Comparison of ENCODE assay signal across 10 cellular contexts in genomic region chr6:43990627-43991619, GRCh38.
DNase-seq lines count a peak whose midpoint lies in the region; ATAC-seq and TF ChIP-seq lines count a peak whose summit lies in the region.
"Had no signal": no experiment of that assay in that cellular context is flagged by ENCODE, and none has a peak within 500 bp of the region (broad histone marks: within the 10 kb centered on the region; RNA-seq: fewer than 3 reads in every experiment).

No MANE protein-coding gene starts in this region.

- H3K4me3 Mint-ChIP-seq in Calu3 (ENCODE audit: low read depth, unreplicated experiment): no peak overlapping the region

- no peaks in the 10 kb centered on the region for H3K9me3 Mint-ChIP-seq in Calu3 (ENCODE audit: low read depth, unreplicated experiment)

- no peaks in the 10 kb centered on the region for H3K36me3 ChIP-seq in fibroblast of lung (ENCODE audit: control insufficient read depth, insufficient read depth, low read length)
- H3K36me3 ChIP-seq: adrenal gland had no signal

- TF ChIP-seq CTCF in Calu3 (IDR thresholded peaks at IDR 0.05; ENCODE audit: unreplicated experiment): no peak
- no peak for TF ChIP-seq CTCF in fibroblast of lung (conservative IDR thresholded peaks at IDR 0.05 in 1 of 2, IDR thresholded peaks at IDR 0.05 in 1 of 2; ENCODE audit: low read depth in 1 of 2, low read length in 2 of 2)
- no peak for TF ChIP-seq CTCF in omental fat pad (IDR thresholded peaks at IDR 0.05)

- no TSS peak for BruUV-seq in Calu3 (replicated peaks; lab: Mats Ljungman, UMichigan)

- H4K20me1 ChIP-seq in fibroblast of lung (ENCODE audit: control insufficient read depth, extremely low read depth, insufficient read depth, low read length): no peaks in the 10 kb centered on the region

- peak; percentile 46 for ATAC-seq in omental fat pad (ENCODE audit: low FRiP score)
- ATAC-seq in GM18498 (IDR thresholded peaks at IDR 0.05; ENCODE audit: unreplicated experiment): no peak

- no peak overlapping the region for H3K27ac Mint-ChIP-seq in Calu3 (ENCODE audit: unreplicated experiment)

- H3K79me2 ChIP-seq in fibroblast of lung (ENCODE audit: control insufficient read depth, insufficient read depth, low read length): no peaks in the 10 kb centered on the region

- CTCF ChIA-PET in Calu3 (lab: Charles Lee): interaction anchor here (0.5 to 2.5 kb wide), 10 partner anchors 9 to 1565 kb away, joined by 3 to 17 read pairs (median 5); partner anchors contain the start of gene VEGFA

- H3K4me1 ChIP-seq in fibroblast of lung (ENCODE audit: control insufficient read depth, extremely low read depth, insufficient read depth, low read length): peaks cover 19% of the 10 kb centered on the region

- H2AFZ ChIP-seq in fibroblast of lung (ENCODE audit: low read length): peak overlapping the region; percentile 39

- DNase-seq in Calu3 (peak; percentile 56), NCI-H1092 treated with DMSO at 0.1 percent for 48 hours (lab: John Stamatoyannopoulos, UW) (peak; percentile 52), fibroblast of lung (ENCODE audit: low read depth in 2 of 2) (peak; percentile 65 to 97), omental fat pad (ENCODE audit: low spot score) (no peak), pons (ENCODE audit: low spot score) (no peak), GOT3 (lab: John Stamatoyannopoulos, UW) (no peak), cerebellar cortex (ENCODE audit: low spot score) (no peak)

- peak overlapping the region; percentile 19 for H3K4me2 ChIP-seq in fibroblast of lung (ENCODE audit: extremely low read depth, insufficient read depth, low read length)

- no peaks in the 10 kb centered on the region for H3K9me3 ChIP-seq in fibroblast of lung (ENCODE audit: control insufficient read depth, insufficient read depth, low read depth, low read length)
- H3K9me3 ChIP-seq: adrenal gland had no signal

- peaks cover 4% of the 10 kb centered on the region for H3K27me3 ChIP-seq in fibroblast of lung (ENCODE audit: control insufficient read depth, insufficient read depth, low read length)
- H3K27me3 ChIP-seq: adrenal gland had no signal

- H3K4me1 Mint-ChIP-seq in Calu3 (ENCODE audit: low read depth, unreplicated experiment): peaks cover 53% of the 10 kb centered on the region

- H3K27ac ChIP-seq in fibroblast of lung (ENCODE audit: insufficient read depth, low read length): peak overlapping the region; percentile 59
- H3K27ac ChIP-seq: adrenal gland, SK-N-MC had no signal

- intact Hi-C loops in Calu3 (cut with micrococcal nuclease; ENCODE audit: unreplicated experiment): no loop called here

- H3K4me3 ChIP-seq in fibroblast of lung (replicated peaks in 1 of 4; ENCODE audit: control extremely low read depth in 1 of 4, insufficient read depth in 1 of 4, low read depth in 3 of 4, low read length in 4 of 4): no peak overlapping the region
- H3K4me3 ChIP-seq: adrenal gland, SK-N-MC had no signal

- no peaks in the 10 kb centered on the region for H3K36me3 Mint-ChIP-seq in Calu3 (ENCODE audit: insufficient read depth, unreplicated experiment)

- no peak overlapping the region for H3K9ac ChIP-seq in fibroblast of lung (ENCODE audit: insufficient read depth, low read length)

- H3K27me3 Mint-ChIP-seq in Calu3 (ENCODE audit: unreplicated experiment): no peaks in the 10 kb centered on the region

Comparison
In these comparisons a context has a peak if more than half of its experiments do, and no peak if none do; other contexts are left out.
1. DNase-seq: peak in Calu3 (single experiment), NCI-H1092 treated with DMSO at 0.1 percent for 48 hours (single experiment) and fibroblast of lung (2 of 2); none in omental fat pad (single experiment), pons (single experiment), GOT3 (single experiment) and cerebellar cortex (single experiment).